ENCODE assay signal across 1 cellular context in genomic region chr15:45198337-45199135, GRCh38.
TF ChIP-seq lines count a peak whose summit lies in the region.

No MANE protein-coding gene starts in this region.

TF ChIP-seq in K562, 482 proteins besides CTCF, POLR2A, EP300 and RAD21 (continued from another document and continues in another):
- TF ChIP-seq PHF20 (IDR thresholded peaks at IDR 0.05; ENCODE audit: partially characterized antibody), result peak; percentile 33
- peak; percentile 61; the same call in 1 of the 2 replicates for TF ChIP-seq KAT7 (CRISPR knock-in tag; IDR thresholded peaks at IDR 0.05; ENCODE audit: borderline replicate concordance)
- peak; percentile 90 for TF ChIP-seq MTA3 (IDR thresholded peaks at IDR 0.05; ENCODE audit: borderline replicate concordance)
- no peak for TF ChIP-seq ZNF583 (CRISPR knock-in tag; IDR thresholded peaks at IDR 0.05)
- 0 out of 2 replicates have a peak, but pooled peaks have one; percentile 7 for TF ChIP-seq PML (IDR thresholded peaks at IDR 0.05; ENCODE audit: low read length)
- no peak; the same call in 1 of the 2 replicates for TF ChIP-seq ZNF197 (CRISPR knock-in tag; IDR thresholded peaks at IDR 0.05; ENCODE audit: low read depth)
- TF ChIP-seq TARDBP (IDR thresholded peaks at IDR 0.05), result peak; percentile 76; the same call in 1 of the 2 replicates
- TF ChIP-seq CTBP1 (IDR thresholded peaks at IDR 0.05; ENCODE audit: borderline replicate concordance), result peak; percentile 94
- TF ChIP-seq E4F1 (CRISPR knock-in tag; IDR thresholded peaks at IDR 0.05; ENCODE audit: borderline replicate concordance), result no peak
- no peak for TF ChIP-seq ARID2 (IDR thresholded peaks at IDR 0.05)
- TF ChIP-seq RBBP5 (IDR thresholded peaks at IDR 0.05; ENCODE audit: borderline replicate concordance, insufficient read depth, low read length, poor library complexity, severe bottlenecking), result peak; percentile 93
- TF ChIP-seq PREB (CRISPR knock-in tag; IDR thresholded peaks at IDR 0.05), result peak; percentile 82; the same call in 1 of the 2 replicates
- TF ChIP-seq FOXA1 (IDR thresholded peaks at IDR 0.05; ENCODE audit: borderline replicate concordance), result no peak
- TF ChIP-seq THAP12 (CRISPR knock-in tag; IDR thresholded peaks at IDR 0.05), result no peak
- peak; percentile 99 for TF ChIP-seq TBP (optimal IDR thresholded peaks at IDR 0.05; ENCODE audit: low read depth, low read length)
- TF ChIP-seq TRIM24 (IDR thresholded peaks at IDR 0.05), result 0 out of 4 replicates have a peak, but pooled peaks of 1 of the 2 experiments have one; percentile 42
- no peak for TF ChIP-seq KDM2B (CRISPR knock-in tag; IDR thresholded peaks at IDR 0.05)
- TF ChIP-seq HMBOX1 (IDR thresholded peaks at IDR 0.05), result peak; percentile 66
- TF ChIP-seq RBFOX2 (IDR thresholded peaks at IDR 0.05; ENCODE audit: low read depth, low read length), result peak; percentile 76
- TF ChIP-seq RBM15 (IDR thresholded peaks at IDR 0.05; ENCODE audit: insufficient read depth, low read length), result no peak
- no peak for TF ChIP-seq ZBTB43 (CRISPR knock-in tag; IDR thresholded peaks at IDR 0.05)
- TF ChIP-seq HNRNPUL1 (IDR thresholded peaks at IDR 0.05; ENCODE audit: low read length), result no peak
- TF ChIP-seq CCNT2 (IDR thresholded peaks at IDR 0.05; ENCODE audit: borderline replicate concordance, extremely low read depth, insufficient read length, low read depth, low read length), result no peak
- 0 out of 4 replicates have a peak, but pooled peaks of 1 of the 2 experiments have one; percentile 39 for TF ChIP-seq KDM4B (IDR thresholded peaks at IDR 0.05; ENCODE audit: borderline replicate concordance in 2 of 2, low read depth in 1 of 2)
- no peak for TF ChIP-seq ZZZ3 (IDR thresholded peaks at IDR 0.05)
- TF ChIP-seq BRF1 (IDR thresholded peaks at IDR 0.05; ENCODE audit: borderline replicate concordance, extremely low read depth, insufficient read length), result peak; percentile 56
- no peak for TF ChIP-seq ZEB2 (IDR thresholded peaks at IDR 0.05)
- TF ChIP-seq HDAC8 (tag; IDR thresholded peaks at IDR 0.05), result no peak
- TF ChIP-seq ZBTB17 (CRISPR knock-in tag; IDR thresholded peaks at IDR 0.05), result no peak
- peak; percentile 84 for TF ChIP-seq GTF3C2 (IDR thresholded peaks at IDR 0.05; ENCODE audit: borderline replicate concordance, extremely low read depth, insufficient read length)
- TF ChIP-seq ATF1 (CRISPR knock-in tag; IDR thresholded peaks at IDR 0.05), result no peak
- peak; percentile 96 for TF ChIP-seq ATF1 (tag; IDR thresholded peaks at IDR 0.05)
- TF ChIP-seq E2F5 (CRISPR knock-in tag; IDR thresholded peaks at IDR 0.05), result peak; percentile 41; the same call in 1 of the 2 replicates
- no peak for TF ChIP-seq NCOA4 (IDR thresholded peaks at IDR 0.05; ENCODE audit: partially characterized antibody)
- peak; percentile 71 for TF ChIP-seq RBM22 (IDR thresholded peaks at IDR 0.05; ENCODE audit: low read depth, low read length, poor library complexity, severe bottlenecking)
- peak; percentile 46 for TF ChIP-seq KAT2B (IDR thresholded peaks at IDR 0.05; ENCODE audit: low read depth, low read length)
- no peak for TF ChIP-seq NR2F6 (CRISPR knock-in tag; IDR thresholded peaks at IDR 0.05)
- TF ChIP-seq COPS2 (conservative IDR thresholded peaks at IDR 0.05), result no peak
- no peak for TF ChIP-seq ZNF436 (CRISPR knock-in tag; IDR thresholded peaks at IDR 0.05)
- TF ChIP-seq ZNF239 (CRISPR knock-in tag; IDR thresholded peaks at IDR 0.05), result no peak
- peak in 1 of 2 experiments; percentile 32; a peak in 1 of 4 replicates for TF ChIP-seq ZNF639 (CRISPR knock-in tag; conservative IDR thresholded peaks at IDR 0.05 in 1 of 2, IDR thresholded peaks at IDR 0.05 in 1 of 2)
- no peak for TF ChIP-seq PTBP1 (IDR thresholded peaks at IDR 0.05; ENCODE audit: low read depth, low read length)
- TF ChIP-seq HNRNPL (IDR thresholded peaks at IDR 0.05; ENCODE audit: low read depth, low read length), result no peak
- no peak for TF ChIP-seq ZNF449 (CRISPR knock-in tag; IDR thresholded peaks at IDR 0.05)
- TF ChIP-seq PHB (CRISPR knock-in tag; IDR thresholded peaks at IDR 0.05), result 0 out of 2 replicates have a peak, but pooled peaks have one; percentile 64
- no peak for TF ChIP-seq ZNF224 (CRISPR knock-in tag; IDR thresholded peaks at IDR 0.05)
- TF ChIP-seq ZC3H11A (IDR thresholded peaks at IDR 0.05; ENCODE audit: low read depth, low read length), result no peak
- TF ChIP-seq SLC30A9 (CRISPR knock-in tag; IDR thresholded peaks at IDR 0.05), result no peak
- no peak for TF ChIP-seq ZNF695 (CRISPR knock-in tag; IDR thresholded peaks at IDR 0.05)
- TF ChIP-seq HIVEP1 (CRISPR knock-in tag; IDR thresholded peaks at IDR 0.05), result 0 out of 2 replicates have a peak, but pooled peaks have one; percentile 31
- TF ChIP-seq POLR3G (IDR thresholded peaks at IDR 0.05; ENCODE audit: extremely low read depth, insufficient read length, insufficient replicate concordance), result peak; percentile 33
- TF ChIP-seq HOXB6 (CRISPR knock-in tag; IDR thresholded peaks at IDR 0.05; ENCODE audit: borderline replicate concordance), result no peak
- no peak for TF ChIP-seq PYGO2 (tag; IDR thresholded peaks at IDR 0.05)
- 0 out of 2 replicates have a peak, but pooled peaks have one; percentile 31 for TF ChIP-seq ZNF175 (CRISPR knock-in tag; IDR thresholded peaks at IDR 0.05; ENCODE audit: low read depth)
- peak; percentile 58 for TF ChIP-seq EP400 (IDR thresholded peaks at IDR 0.05)
